ENCODE assay signal across 20 cellular contexts in the genomic region with DNA sequence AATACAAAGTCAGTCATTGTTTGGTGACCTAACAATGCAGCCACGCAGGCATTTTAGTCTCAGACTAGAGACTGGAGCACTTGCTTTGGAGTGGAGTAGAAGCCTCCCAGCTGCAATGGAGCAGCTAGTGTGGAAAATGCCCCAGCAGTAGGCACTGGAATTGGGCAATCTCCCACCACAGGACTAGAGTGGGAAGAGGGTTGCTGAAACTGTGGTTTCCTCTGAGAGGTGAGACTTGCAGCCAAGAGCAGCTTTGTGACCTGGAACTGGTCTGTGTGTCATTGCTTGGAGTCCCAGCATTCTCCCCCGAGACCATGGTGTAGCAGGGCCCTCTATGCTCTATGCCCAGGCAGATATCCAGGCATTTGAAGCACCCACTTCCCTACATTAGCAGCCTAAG.
"Had no signal": no experiment of that assay in that cellular context is flagged by ENCODE, and none has a peak within 500 bp of the region (broad histone marks: within the 10 kb centered on the region; RNA-seq: fewer than 3 reads in every experiment).

No MANE protein-coding gene starts in this region.

- H3K27ac ChIP-seq: dorsolateral prefrontal cortex, neutrophil, prostate gland, sigmoid colon, stomach, thyroid gland, vagina had no signal

- H3K4me3 ChIP-seq: dorsolateral prefrontal cortex, lung, prostate gland, sigmoid colon, stomach, thyroid gland, vagina had no signal

- FAIRE-seq: frontal cortex, keratinocyte had no signal

- H3K9me3 ChIP-seq: neutrophil, prostate gland, thyroid gland had no signal

- H3K36me3 ChIP-seq: neutrophil, prostate gland, sigmoid colon, stomach, thyroid gland, vagina had no signal

- DNase-seq: dorsolateral prefrontal cortex; effector CD4-positive, alpha-beta T cell; head of caudate nucleus; naive B cell; right cardiac atrium; sigmoid colon; stimulated activated CD4-positive, alpha-beta T cell treated with anti-CD3 and anti-CD28 coated beads, Interleukin-2, amount 100 ng/mL, for 24 hours; stimulated activated CD4-positive, alpha-beta T cell treated with anti-CD3 and anti-CD28 coated beads, Interleukin-4, amount 100 ng/mL, for 24 hours; stimulated activated naive CD4-positive, alpha-beta T cell treated with Interleukin-2 at 50 U/mL for 16 hours; stomach; thyroid gland; trophoblast cell had no signal

- ATAC-seq: natural killer cell treated with Interleukin-12 subunit alpha and Interleukin-12 subunit beta and Interleukin-15 and Interleukin-18, amount 100 ng/mL, for 72 hours; right cardiac atrium; stimulated activated effector memory CD8-positive, alpha-beta T cell treated with anti-CD3 and anti-CD28 coated beads, Interleukin-12 subunit alpha, Interleukin-12 subunit beta, amount 100 ng/mL, for 72 hours had no signal

- H3K27me3 ChIP-seq: dorsolateral prefrontal cortex, neutrophil, sigmoid colon, stomach, thyroid gland, vagina had no signal

- H3K4me1 ChIP-seq: prostate gland, sigmoid colon, stomach, thyroid gland, vagina had no signal
